Comparison of ENCODE assay signal across 11 cellular contexts in the genomic region with DNA sequence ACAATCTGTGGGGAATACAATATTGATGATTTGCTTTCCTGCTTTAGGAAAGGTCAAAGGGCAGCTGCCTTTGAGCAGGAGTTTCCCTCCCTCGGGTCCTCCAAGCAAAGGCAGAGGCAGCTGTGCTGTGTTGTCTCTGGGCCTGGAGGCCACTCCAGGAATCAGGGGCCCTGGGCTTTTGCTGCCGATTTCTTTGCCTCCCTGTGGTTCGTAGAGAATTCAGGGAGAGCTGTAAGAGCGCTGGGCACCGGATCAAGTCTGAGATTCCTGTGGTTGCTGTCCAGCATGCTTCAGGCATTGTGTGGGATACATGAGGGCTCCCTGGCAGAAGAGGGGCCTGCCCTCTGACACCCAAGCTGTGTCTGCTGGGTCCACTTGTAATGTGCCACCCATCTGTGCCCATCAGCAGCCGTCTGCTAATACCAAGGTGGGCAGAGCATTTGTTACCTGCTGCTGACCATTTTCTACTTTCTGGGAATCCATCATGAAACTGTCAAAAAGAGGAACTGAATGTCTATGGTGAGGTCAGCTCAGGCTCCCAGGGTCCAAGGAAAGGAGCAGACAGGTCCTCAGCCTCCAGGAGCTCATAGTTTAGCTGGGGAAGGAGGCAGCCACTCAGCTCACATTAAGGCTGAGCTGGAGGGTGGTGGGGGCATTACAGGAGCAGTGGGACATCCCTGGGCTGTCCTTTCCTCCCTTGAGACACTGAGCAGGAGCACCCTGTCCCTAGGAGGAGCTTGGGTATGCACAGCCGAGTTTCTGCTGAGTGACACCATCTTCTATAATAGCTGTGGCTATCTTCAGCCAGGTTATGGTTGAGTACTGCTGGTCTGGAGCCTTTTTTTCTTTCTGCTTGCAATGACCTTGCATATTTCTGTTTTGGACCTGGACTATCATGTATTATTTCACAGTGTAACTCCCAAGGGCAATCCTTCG.
DNase-seq lines count a peak whose midpoint lies in the region; ATAC-seq and TF ChIP-seq lines count a peak whose summit lies in the region.
"Had no signal": no experiment of that assay in that cellular context is flagged by ENCODE, and none has a peak within 500 bp of the region (broad histone marks: within the 10 kb centered on the region; RNA-seq: fewer than 3 reads in every experiment).

No MANE protein-coding gene starts in this region.

- no peak overlapping the region for H2BK15ac ChIP-seq in IMR-90 (ENCODE audit: low read depth, low read length)

- H2AK9ac ChIP-seq in IMR-90 (replicated peaks; ENCODE audit: low read depth, low read length, poor library complexity): peak overlapping the region; percentile 45

- WGBS in IMR-90 (ENCODE audit: extremely low coverage in 2 of 2, insufficient read length in 1 of 2), 2 experiments: no CpG with 5 or more reads among the region's 8 CpGs

- H3K4me3 ChIP-seq in IMR-90 (ENCODE audit: insufficient read depth, low read depth, low read length): no peak overlapping the region

- H3K23ac ChIP-seq in IMR-90 (ENCODE audit: low read depth, low read length): no peak overlapping the region

- H3K4me3 Mint-ChIP-seq in chondrocyte (ENCODE audit: unreplicated experiment): peak overlapping the region; percentile 5
- H3K4me3 Mint-ChIP-seq: CD4-positive, alpha-beta memory T cell had no signal

- peak overlapping the region; percentile 47; the same call in 1 of the 2 replicates for H2BK20ac ChIP-seq in IMR-90 (ENCODE audit: low read depth, low read length)

- peak overlapping the region; percentile 94 for H3K27ac Mint-ChIP-seq in chondrocyte (ENCODE audit: unreplicated experiment)
- H3K27ac Mint-ChIP-seq: CD4-positive, alpha-beta memory T cell had no signal

- peak overlapping the region; percentile 72 for H2AK5ac ChIP-seq in IMR-90 (ENCODE audit: low read depth, low read length)

- H3K27me3 Mint-ChIP-seq in chondrocyte (ENCODE audit: low read depth): no peaks in the 10 kb centered on the region
- H3K27me3 Mint-ChIP-seq: CD4-positive, alpha-beta memory T cell had no signal

- 0 out of 2 replicates have a peak overlapping the region, but pooled peaks have one; percentile 7 for H3K4me2 ChIP-seq in IMR-90 (ENCODE audit: low read depth, low read length)

- no peaks in the 10 kb centered on the region for H3K27me3 ChIP-seq in IMR-90 (ENCODE audit: control insufficient read depth, insufficient read depth, low read length)

- peaks cover 17% of the 10 kb centered on the region for H3K4me1 ChIP-seq in IMR-90 (ENCODE audit: control insufficient read depth, insufficient read depth, low read length)

- H4K8ac ChIP-seq in IMR-90 (ENCODE audit: low read depth in 2 of 2, low read length in 2 of 2): no peak overlapping the region

- H3K56ac ChIP-seq in IMR-90 (ENCODE audit: extremely low read depth, insufficient read depth, low read length): no peak overlapping the region

- dilution Hi-C loops in IMR-90 (cut with HindIII; ENCODE audit: low sequenced_read_pairs, unreplicated experiment): no loop called here

- H3K18ac ChIP-seq in IMR-90 (ENCODE audit: low read depth, low read length): no peak overlapping the region

- peak overlapping the region; percentile 37 for H2AFZ ChIP-seq in IMR-90 (replicated peaks; ENCODE audit: low read length, poor library complexity)

- DNase-seq in AG08395 (ENCODE audit: low spot score) (peak; percentile 90), IMR-90 (peak; percentile 90), chondrocyte (ENCODE audit: low spot score) (no peak), medulla oblongata (ENCODE audit: extremely low spot score) (peak; percentile 65), COR-L47 (lab: John Stamatoyannopoulos, UW) (no peak), left colon (no peak), NOMO-1 treated with DMSO at 0.1 percent for 48 hours (lab: John Stamatoyannopoulos, UW; ENCODE audit: unreplicated experiment) (no peak)
- DNase-seq: activated effector memory CD4-positive, alpha-beta T cell treated with Interleukin-2 at 50 U/mL for 16 hours; CD4-positive, alpha-beta memory T cell; NCI-H748 treated with DMSO at 0.1 percent for 48 hours had no signal

- H3K9me3 Mint-ChIP-seq in chondrocyte (ENCODE audit: low read depth): no peaks in the 10 kb centered on the region

- H4K91ac ChIP-seq in IMR-90 (ENCODE audit: insufficient read depth, low read depth, low read length): no peak overlapping the region

- no peak overlapping the region for H4K5ac ChIP-seq in IMR-90 (ENCODE audit: low read depth, low read length)

- no peaks in the 10 kb centered on the region for H3K9me3 ChIP-seq in IMR-90 (ENCODE audit: control insufficient read depth, insufficient read depth, low read length)

- H3K79me1 ChIP-seq in IMR-90 (ENCODE audit: low read depth in 1 of 2, low read length in 2 of 2): peaks cover 58 to 95% of the 10 kb centered on the region in 2 experiments

- H3K36me3 Mint-ChIP-seq in chondrocyte (ENCODE audit: low read depth): no peaks in the 10 kb centered on the region
- H3K36me3 Mint-ChIP-seq: CD4-positive, alpha-beta memory T cell had no signal

- CTCF ChIA-PET in IMR-90 (lab: Yijun Ruan, JAX): interaction anchor here (1.0 kb wide), 1 partner anchor 49 kb away, joined by 3 read pairs; no protein-coding TSS in a partner anchor

- peaks cover 75% of the 10 kb centered on the region for H3K4me1 Mint-ChIP-seq in chondrocyte (ENCODE audit: low read depth)
- H3K4me1 Mint-ChIP-seq: CD4-positive, alpha-beta memory T cell had no signal

- H3K14ac ChIP-seq in IMR-90 (replicated peaks; ENCODE audit: low read depth, low read length): peak overlapping the region; percentile 30; the same call in 1 of the 2 replicates

- POLR2A ChIA-PET in IMR-90 (lab: Charles Lee; ENCODE audit: unreplicated experiment): no interaction called here

- no peak for TF ChIP-seq POLR2A in IMR-90 (IDR thresholded peaks at IDR 0.05; ENCODE audit: low read depth, low read length)

- peaks cover 87% of the 10 kb centered on the region for H4K20me1 ChIP-seq in IMR-90 (ENCODE audit: insufficient read depth, low read length)

- in situ Hi-C loops in IMR-90 (cut with MboI; ENCODE audit: low sequenced_read_pairs): no loop called here

- no peak overlapping the region for H3K27ac ChIP-seq in IMR-90 (ENCODE audit: insufficient read depth, low read length)

- peak; percentile 41 for TF ChIP-seq RAD21 in IMR-90 (IDR thresholded peaks at IDR 0.05; ENCODE audit: low read length)

- ATAC-seq in IMR-90 (ENCODE audit: low read depth) (peak; percentile 95), left colon (no peak), HG03521 (IDR thresholded peaks at IDR 0.05; ENCODE audit: unreplicated experiment) (no peak)

- H3K4ac ChIP-seq in IMR-90 (ENCODE audit: low read depth, low read length): no peak overlapping the region

- intact Hi-C loops in IMR-90 (cut with micrococcal nuclease) (loop anchor here (1.0 to 10.0 kb wide), 3 partner anchors 57 to 131 kb away; no protein-coding TSS in a partner anchor), left colon (cut with DNase I, micrococcal nuclease) (no loop called here)

- peak overlapping the region; percentile 3 for H2BK5ac ChIP-seq in IMR-90 (ENCODE audit: low read depth, low read length, poor library complexity, severe bottlenecking)

- no peak overlapping the region for H3K9ac ChIP-seq in IMR-90 (ENCODE audit: low read depth, low read length)

- H3K36me3 ChIP-seq in IMR-90 (ENCODE audit: control insufficient read depth, insufficient read depth, low read length): no peaks in the 10 kb centered on the region

- TF ChIP-seq CTCF in IMR-90 (conservative IDR thresholded peaks at IDR 0.05; ENCODE audit: low read depth, low read length): no peak
- peak; percentile 26 for TF ChIP-seq CTCF in chondrocyte (IDR thresholded peaks at IDR 0.05)

- no TSS peak for BruUV-seq in IMR-90 (replicated peaks; lab: Mats Ljungman, UMichigan)

- H3K9me1 ChIP-seq in IMR-90 (ENCODE audit: insufficient read depth, low read length): peaks cover 63% of the 10 kb centered on the region

- peak overlapping the region; percentile 25; the same call in 1 of the 2 replicates for H2BK120ac ChIP-seq in IMR-90 (ENCODE audit: low read depth, low read length)

TF ChIP-seq in IMR-90, 13 proteins besides CTCF, POLR2A, EP300 and RAD21:
- TF ChIP-seq NFE2L2 (IDR thresholded peaks at IDR 0.05; ENCODE audit: low read depth, low read length) (no peak), RCOR1 (IDR thresholded peaks at IDR 0.05; ENCODE audit: insufficient replicate concordance, low read length) (peak; percentile 63), RFX5 (IDR thresholded peaks at IDR 0.05; ENCODE audit: low read depth, low read length) (no peak), CHD1 (IDR thresholded peaks at IDR 0.05; ENCODE audit: low read depth, low read length) (no peak), CEBPB (IDR thresholded peaks at IDR 0.05; ENCODE audit: low read depth, low read length) (no peak), SMC3 (IDR thresholded peaks at IDR 0.05; ENCODE audit: low read depth, low read length) (no peak), FOS (IDR thresholded peaks at IDR 0.05; ENCODE audit: low read depth, low read length) (no peak), MAFK (IDR thresholded peaks at IDR 0.05; ENCODE audit: low read depth, low read length) (no peak), BHLHE40 (IDR thresholded peaks at IDR 0.05; ENCODE audit: low read depth, low read length) (peak; percentile 47; the same call in 1 of the 2 replicates), MAZ (IDR thresholded peaks at IDR 0.05; ENCODE audit: borderline replicate concordance, low read depth, low read length) (0 out of 2 replicates have a peak, but pooled peaks have one; percentile 63), MXI1 (IDR thresholded peaks at IDR 0.05; ENCODE audit: borderline replicate concordance, low read depth, low read length) (peak; percentile 92)
- TF ChIP-seq, protein P1, sequence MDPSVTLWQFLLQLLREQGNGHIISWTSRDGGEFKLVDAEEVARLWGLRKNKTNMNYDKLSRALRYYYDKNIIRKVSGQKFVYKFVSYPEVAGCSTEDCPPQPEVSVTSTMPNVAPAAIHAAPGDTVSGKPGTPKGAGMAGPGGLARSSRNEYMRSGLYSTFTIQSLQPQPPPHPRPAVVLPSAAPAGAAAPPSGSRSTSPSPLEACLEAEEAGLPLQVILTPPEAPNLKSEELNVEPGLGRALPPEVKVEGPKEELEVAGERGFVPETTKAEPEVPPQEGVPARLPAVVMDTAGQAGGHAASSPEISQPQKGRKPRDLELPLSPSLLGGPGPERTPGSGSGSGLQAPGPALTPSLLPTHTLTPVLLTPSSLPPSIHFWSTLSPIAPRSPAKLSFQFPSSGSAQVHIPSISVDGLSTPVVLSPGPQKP (IDR thresholded peaks at IDR 0.05; ENCODE audit: borderline replicate concordance, low read depth, low read length): no peak
- TF ChIP-seq, protein P2, sequence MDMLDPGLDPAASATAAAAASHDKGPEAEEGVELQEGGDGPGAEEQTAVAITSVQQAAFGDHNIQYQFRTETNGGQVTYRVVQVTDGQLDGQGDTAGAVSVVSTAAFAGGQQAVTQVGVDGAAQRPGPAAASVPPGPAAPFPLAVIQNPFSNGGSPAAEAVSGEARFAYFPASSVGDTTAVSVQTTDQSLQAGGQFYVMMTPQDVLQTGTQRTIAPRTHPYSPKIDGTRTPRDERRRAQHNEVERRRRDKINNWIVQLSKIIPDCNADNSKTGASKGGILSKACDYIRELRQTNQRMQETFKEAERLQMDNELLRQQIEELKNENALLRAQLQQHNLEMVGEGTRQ (IDR thresholded peaks at IDR 0.05; ENCODE audit: low read depth, low read length): no peak

Comparison
In these comparisons a context has a peak if more than half of its experiments do, and no peak if none do; other contexts are left out.
1. DNase-seq: peak in AG08395 (single experiment), IMR-90 (single experiment) and medulla oblongata (single experiment); none in chondrocyte (single experiment), COR-L47 (single experiment), left colon (0 of 2) and NOMO-1 treated with DMSO at 0.1 percent for 48 hours (single experiment).